30 cellular contexts compared by ENCODE assay signal in the genomic region with DNA sequence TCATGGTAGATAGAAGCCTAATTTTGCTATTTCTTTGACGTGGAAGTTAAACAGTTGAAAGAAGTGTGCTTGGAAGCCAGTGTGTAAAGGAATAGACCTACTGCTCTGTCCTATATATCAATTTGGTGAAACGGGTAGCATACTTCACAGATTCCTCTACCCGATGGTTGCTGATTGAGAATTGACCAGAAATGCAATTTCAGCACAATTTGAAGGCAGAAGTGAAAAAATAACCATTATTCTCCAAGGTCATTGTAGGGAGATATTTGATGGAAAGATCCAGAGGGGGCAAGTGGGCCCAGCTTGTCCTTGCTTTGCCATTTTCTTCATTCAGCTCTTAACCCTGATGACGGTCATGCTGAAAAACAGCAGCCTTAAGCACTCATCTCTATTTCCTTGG. TPM values are rescaled to one million over a fixed set of nuclear protein-coding genes. Genes with fewer than 3 reads are reported as not detected.
"Had no signal": no experiment of that assay in that cellular context is flagged by ENCODE, and none has a peak within 500 bp of the region (broad histone marks: within the 10 kb centered on the region; RNA-seq: fewer than 3 reads in every experiment).

No MANE protein-coding gene starts in this region.

- H3K36me3 ChIP-seq: neural progenitor cell, ovary, spleen, suprapubic skin, tibial artery, transverse colon, upper lobe of right lung, uterus had no signal

- H3K79me2 ChIP-seq: parathyroid adenoma had no signal

- ATAC-seq: natural killer cell; psoas muscle; right cardiac atrium; sciatic nerve; stimulated activated memory B cell treated with anti-CD40 and anti-IgM and Interleukin-4, amounts not matched to agents 10 μg/mL and 1 μg/mL and 100 μg/mL, for 72 hours; stimulated activated naive CD8-positive, alpha-beta T cell treated with anti-CD3 and anti-CD28 coated beads, Interleukin-15, amount 100 ng/mL, for 72 hours; stimulated activated naive CD8-positive, alpha-beta T cell treated with anti-CD3 and anti-CD28 coated beads, Interleukin-15, Interleukin-2, amounts not matched to agents 100 U/mL and 50 U/mL, for 24 hours; upper lobe of right lung had no signal

- H3K27me3 ChIP-seq: neural progenitor cell, ovary, spleen, suprapubic skin, testis, tibial artery, transverse colon, upper lobe of right lung, uterus had no signal

- H3K4me1 ChIP-seq: parathyroid adenoma, psoas muscle, spleen, suprapubic skin, testis, tibial artery, transverse colon, upper lobe of right lung, uterus had no signal

- H3K9ac ChIP-seq: neural progenitor cell, parathyroid adenoma had no signal

- H3K9me3 ChIP-seq: ovary, psoas muscle, suprapubic skin, testis, tibial artery, transverse colon, upper lobe of right lung, uterus had no signal

- H3K4me3 ChIP-seq: neural progenitor cell, ovary, psoas muscle, skin epidermis, smooth muscle cell, spleen, suprapubic skin, testis, tibial artery, transverse colon, upper lobe of right lung, uterus had no signal

- DNase-seq: natural killer cell; occipital lobe; ovary; posterior cingulate gyrus; psoas muscle; right cardiac atrium; spleen; stimulated activated CD4-positive, alpha-beta T cell treated with anti-CD3 and anti-CD28 coated beads, Interleukin-12 subunit alpha, Interleukin-12 subunit beta, amount 100 ng/mL, for 4 hours; stimulated activated CD4-positive, alpha-beta T cell treated with anti-CD3 and anti-CD28 coated beads, Interleukin-1b, Interleukin-23, amount 100 ng/mL, for 48 hours; stimulated activated CD4-positive, alpha-beta T cell treated with anti-CD3 and anti-CD28 coated beads, Interleukin-4, amount 100 ng/mL, for 1 hour; stimulated activated CD4-positive, alpha-beta T cell treated with anti-CD3 and anti-CD28 coated beads, Interleukin-4, amount 100 ng/mL, for 4 hours; stimulated activated CD8-positive, alpha-beta memory T cell treated with anti-CD3 and anti-CD28 coated beads, Interleukin-4, amount 100 ng/mL, for 48 hours; stimulated activated naive CD4-positive, alpha-beta T cell; stimulated activated naive CD8-positive, alpha-beta T cell treated with anti-CD3 and anti-CD28 coated beads, Interleukin-15, amount 100 ng/mL, for 72 hours; stimulated activated naive CD8-positive, alpha-beta T cell treated with anti-CD3 and anti-CD28 coated beads, Interleukin-15, Interleukin-2, amounts not matched to agents 100 U/mL and 50 U/mL, for 24 hours; substantia nigra; testis; tibial artery; transverse colon; upper lobe of right lung; uterus had no signal

- H3K27ac ChIP-seq: neural progenitor cell, ovary, parathyroid adenoma, psoas muscle, skin epidermis, spleen, suprapubic skin, testis, tibial artery, transverse colon, upper lobe of right lung, uterus had no signal

- H2AFZ ChIP-seq: neural progenitor cell, parathyroid adenoma had no signal

- H3K4me2 ChIP-seq: neural progenitor cell, smooth muscle cell had no signal

RNA-seq across cellular contexts. Expression of gene CDH12, which starts 15.3 kb away (rescaled TPM):
- total RNA-seq: natural killer cell, osteoblast, psoas muscle, renal cortical epithelial cell, right cardiac atrium, sciatic nerve, smooth muscle cell, upper lobe of right lung had no signal
- polyA plus RNA-seq: psoas muscle, right cardiac atrium, smooth muscle cell, spleen had no signal
